ENCODE assay signal across 9 cellular contexts in genomic region chr7:97064972-97065587, GRCh38. TPM values are rescaled to one million over a fixed set of nuclear protein-coding genes. Genes with fewer than 3 reads are reported as not detected.
A peak's percentile ranks its signal among the peaks of the same experiment; 100 is the strongest.
DNase-seq lines count a peak whose midpoint lies in the region; ATAC-seq, FAIRE-seq and TF ChIP-seq lines count a peak whose summit lies in the region.
"Had no signal": no experiment of that assay in that cellular context is flagged by ENCODE, and none has a peak within 500 bp of the region (broad histone marks: within the 10 kb centered on the region; RNA-seq: fewer than 3 reads in every experiment).

No MANE protein-coding gene starts in this region.

- no peaks in the 10 kb centered on the region for H3K4me1 ChIP-seq in K562 (replicated peaks in 1 of 2; ENCODE audit: control insufficient read depth in 2 of 2, insufficient read depth in 2 of 2, low read length in 2 of 2)
- H3K4me1 ChIP-seq in iPS DF 6.9 (ENCODE audit: control insufficient read depth, insufficient read depth, low read length), result no peaks in the 10 kb centered on the region

- BruUV-seq in K562 (replicated peaks; lab: Mats Ljungman, UMichigan), result no TSS peak

- H3K27ac Mint-ChIP-seq in stimulated activated naive B cell treated with anti-CD40 and anti-IgM and Interleukin-4, amounts not matched to agents 10 μg/mL and 1 μg/mL and 100 μg/mL, for 72 hours, result no peak overlapping the region

- 0% methylated on average over 4 of the region's 5 CpGs for WGBS in K562 (ENCODE audit: insufficient coverage, low coverage, missing lambda C conversion rate)
- WGBS in iPS DF 6.9 (ENCODE audit: insufficient coverage, insufficient read length), result no CpG with 5 or more reads among the region's 5 CpGs

- no peaks in the 10 kb centered on the region for H3K9me3 ChIP-seq in K562 (replicated peaks; ENCODE audit: control insufficient read depth, insufficient read depth, low read depth, low read length)
- H3K9me3 ChIP-seq in iPS DF 6.9 (ENCODE audit: control insufficient read depth, insufficient read depth, low read length), result no peaks in the 10 kb centered on the region

- peak; percentile 31 to 57; a peak in 3 of 4 replicates for TF ChIP-seq RAD21 in K562 (CRISPR knock-in tag; conservative IDR thresholded peaks at IDR 0.05 in 1 of 2, IDR thresholded peaks at IDR 0.05 in 1 of 2)

- H3K36me3 ChIP-seq in K562 (ENCODE audit: control insufficient read depth, insufficient read depth, low read length), result no peaks in the 10 kb centered on the region
- no peaks in the 10 kb centered on the region for H3K36me3 ChIP-seq in iPS DF 6.9 (ENCODE audit: control insufficient read depth, insufficient read depth, low read length)

- peak; percentile 86 for FAIRE-seq in K562 (lab: Jason Lieb, UNC)

- DNase-seq in DMS 273 (lab: John Stamatoyannopoulos, UW; ENCODE audit: unreplicated experiment) (peak; percentile 89), GM19238 (ENCODE audit: insufficient read length, low spot score) (peak; percentile 22), NCI-H526 treated with DMSO at 0.1 percent for 48 hours (lab: John Stamatoyannopoulos, UW) (peak; percentile 42), K562 (ENCODE audit: extremely low read depth in 1 of 4, low spot score in 3 of 4) (peak; percentile 50 to 70 (median 58)), iPS DF 6.9 (ENCODE audit: low read depth, low spot score) (peak; percentile 60)
- DNase-seq in stimulated activated naive B cell treated with anti-CD40 and anti-IgM and Interleukin-4, amounts not matched to agents 10 μg/mL and 1 μg/mL and 100 μg/mL, for 72 hours, result no peak

- no peak for TF ChIP-seq POLR2A in K562 (conservative IDR thresholded peaks at IDR 0.05)

- POLR2A ChIA-PET in K562 (lab: Yijun Ruan, JAX), result interaction anchor here (0.6 kb wide), 1 partner anchor 63 kb away, joined by 3 read pairs; no protein-coding TSS in a partner anchor

- H3K27me3 ChIP-seq in K562 (ENCODE audit: control insufficient read depth in 2 of 2, insufficient read depth in 2 of 2, low read length in 2 of 2), result no peaks in the 10 kb centered on the region; a peak in 1 of 5 replicates
- H3K27me3 ChIP-seq in iPS DF 6.9 (ENCODE audit: control insufficient read depth, insufficient read depth, low read length), result no peaks in the 10 kb centered on the region

- H3K4me1 Mint-ChIP-seq in stimulated activated naive B cell treated with anti-CD40 and anti-IgM and Interleukin-4, amounts not matched to agents 10 μg/mL and 1 μg/mL and 100 μg/mL, for 72 hours, result peaks cover 0 to 2% of the 10 kb centered on the region in 2 donors

- CTCF ChIA-PET in K562 (lab: Yijun Ruan, JAX; ENCODE audit: low intra/inter-chr PET ratio), result interaction anchor here (1.1 kb wide), 1 partner anchor 1148 kb away, joined by 3 read pairs; no protein-coding TSS in a partner anchor

- no peak overlapping the region for H3K4me2 ChIP-seq in K562 (ENCODE audit: insufficient read depth, low read length)

- H3K4me3 Mint-ChIP-seq in stimulated activated naive B cell treated with anti-CD40 and anti-IgM and Interleukin-4, amounts not matched to agents 10 μg/mL and 1 μg/mL and 100 μg/mL, for 72 hours, result no peak overlapping the region

- H3K9me3 Mint-ChIP-seq in stimulated activated naive B cell treated with anti-CD40 and anti-IgM and Interleukin-4, amounts not matched to agents 10 μg/mL and 1 μg/mL and 100 μg/mL, for 72 hours, result peaks cover 0 to 2% of the 10 kb centered on the region in 2 donors

- TF ChIP-seq CTCF in K562 (IDR thresholded peaks at IDR 0.05 in 2 of 3, conservative IDR thresholded peaks at IDR 0.05 in 1 of 3; ENCODE audit: insufficient read depth in 2 of 3, low read depth in 1 of 3, low read length in 3 of 3), result peak; percentile 60 to 73 (median 71)

- H3K4me3 ChIP-seq in K562 (no peak overlapping the region), iPS DF 6.9 (ENCODE audit: low read length) (no peak overlapping the region)

- in situ Hi-C loops in K562 (cut with MboI), result no loop called here

- H3K27me3 Mint-ChIP-seq in stimulated activated naive B cell treated with anti-CD40 and anti-IgM and Interleukin-4, amounts not matched to agents 10 μg/mL and 1 μg/mL and 100 μg/mL, for 72 hours, result peaks cover 10 to 15% of the 10 kb centered on the region in 2 donors

- H3K27ac ChIP-seq in K562 (ENCODE audit: extremely low read depth, low read depth, low read length) (no peak overlapping the region), iPS DF 6.9 (ENCODE audit: low read length) (no peak overlapping the region)

- H3K9me1 ChIP-seq in K562 (ENCODE audit: control insufficient read depth, insufficient read depth, low read length), result no peaks in the 10 kb centered on the region

- no peak for TF ChIP-seq EP300 in K562 (IDR thresholded peaks at IDR 0.05; ENCODE audit: low read length)

- no peak overlapping the region for H3K9ac ChIP-seq in K562 (ENCODE audit: insufficient read depth in 1 of 2, low read depth in 2 of 2, low read length in 2 of 2)

- intact Hi-C loops in K562 (cut with micrococcal nuclease), result loop anchor here (2.0 kb wide), 1 partner anchor 1148 kb away; no protein-coding TSS in a partner anchor

- no peaks in the 10 kb centered on the region for H3K36me3 Mint-ChIP-seq in stimulated activated naive B cell treated with anti-CD40 and anti-IgM and Interleukin-4, amounts not matched to agents 10 μg/mL and 1 μg/mL and 100 μg/mL, for 72 hours

- ATAC-seq in HG03457 (IDR thresholded peaks at IDR 0.05; ENCODE audit: unreplicated experiment), result peak; percentile 69
- ATAC-seq in K562, result peak; percentile 99
- ATAC-seq in stimulated activated naive B cell treated with anti-CD40 and anti-IgM and Interleukin-4, amounts not matched to agents 10 μg/mL and 1 μg/mL and 100 μg/mL, for 72 hours (replicated peaks), result peak; percentile 89 to 94
- no peak for ATAC-seq in GM21515 (IDR thresholded peaks at IDR 0.05; ENCODE audit: unreplicated experiment)

- H2AFZ ChIP-seq in K562 (ENCODE audit: low read depth, low read length), result no peak overlapping the region

- H4K20me1 ChIP-seq in K562 (replicated peaks; ENCODE audit: control insufficient read depth, insufficient read depth, low read length), result no peaks in the 10 kb centered on the region

- H3K79me2 ChIP-seq in K562 (ENCODE audit: control insufficient read depth, insufficient read depth, low read length), result no peaks in the 10 kb centered on the region

TF ChIP-seq in K562, 482 proteins besides CTCF, POLR2A, EP300 and RAD21:
- TF ChIP-seq MIER1 (IDR thresholded peaks at IDR 0.05; ENCODE audit: low read depth) (no peak), SMC3 (conservative IDR thresholded peaks at IDR 0.05; ENCODE audit: insufficient read depth, low read depth, low read length) (peak; percentile 59; the same call in 1 of the 2 replicates)

RNA-seq across cellular contexts. Expression of gene DLX5, which starts 40.4 kb away (rescaled TPM):
- not detected in 2 replicates for total RNA-seq in K562 (2011; cell fraction: chromatin; rRNA removed; ENCODE audit: low replicate concordance)
- not detected in 2 replicates for total RNA-seq in K562 (2011; cell fraction: nucleolus; rRNA removed)
- not detected in 2 replicates for total RNA-seq in K562 (2011; cell fraction: nucleoplasm; rRNA removed)
- total RNA-seq in K562 (2014; rRNA removed), result not detected in 2 replicates
- total RNA-seq in K562 (2014; rRNA removed; fragmentation: Illumina TruSeq; extraction: Trizol), result not detected in 2 replicates
- not detected in 2 replicates for total RNA-seq in K562 (2015; rRNA removed; fragmentation: Illumina TruSeq; extraction: Trizol)
- not detected in 2 replicates for total RNA-seq in K562 (2021)
- polyA plus RNA-seq in K562 (2011; rRNA removed), result not detected in 2 replicates
- not detected in 2 replicates for polyA plus RNA-seq in K562 (2011; cell fraction: cytosol; rRNA removed)
- polyA plus RNA-seq in K562 (2011; cell fraction: nucleus; rRNA removed), result not detected in 2 replicates
- not detected in 2 replicates for polyA plus RNA-seq in K562 (2012)
- not detected in 2 replicates for polyA plus RNA-seq in K562 (2014; fragmentation: Illumina TruSeq; extraction: Trizol)
- polyA plus RNA-seq in K562 (2014; fragmentation: Nextera tagmentation; extraction: Ambion mirVana), result not detected
- not detected in 2 replicates for polyA plus RNA-seq in K562 (2014; rRNA removed)
- polyA minus RNA-seq in K562 (2011; rRNA and poly(A)+ RNA removed), result not detected in 2 replicates
- polyA minus RNA-seq in K562 (2011; cell fraction: cytosol; rRNA and poly(A)+ RNA removed), result not detected in 2 replicates
- not detected in 2 replicates for polyA minus RNA-seq in K562 (2011; cell fraction: nucleus; rRNA and poly(A)+ RNA removed)
- total RNA-seq: activated CD8-positive, alpha-beta memory T cell treated with anti-CD3 and anti-CD28 coated beads for 36 hours had no signal

RNA-seq across cellular contexts. Expression of gene SDHAF3, which starts 52.4 kb away (rescaled TPM):
- total RNA-seq in K562 (2011; cell fraction: chromatin; rRNA removed; ENCODE audit: low replicate concordance), result 7.7 and 30.7 TPM in 2 replicates
- 15.3 and 16.8 TPM in 2 replicates for total RNA-seq in K562 (2011; cell fraction: nucleolus; rRNA removed)
- total RNA-seq in K562 (2011; cell fraction: nucleoplasm; rRNA removed), result 17.1 and 30.9 TPM in 2 replicates
- total RNA-seq in K562 (2014; rRNA removed), result 51.5 and 73.8 TPM in 2 replicates
- 170 and 174 TPM in 2 replicates for total RNA-seq in K562 (2014; rRNA removed; fragmentation: Illumina TruSeq; extraction: Trizol)
- total RNA-seq in K562 (2015; rRNA removed; fragmentation: Illumina TruSeq; extraction: Trizol), result 188 and 230 TPM in 2 replicates
- total RNA-seq in K562 (2021), result 103 and 115 TPM in 2 replicates
- 63.4 and 134 TPM in 2 replicates for polyA plus RNA-seq in K562 (2011; rRNA removed)
- 16.4 and 17.9 TPM in 2 replicates for polyA plus RNA-seq in K562 (2011; cell fraction: cytosol; rRNA removed)
- 16.4 and 16.8 TPM in 2 replicates for polyA plus RNA-seq in K562 (2011; cell fraction: nucleus; rRNA removed)
- 70.7 and 116 TPM in 2 replicates for polyA plus RNA-seq in K562 (2012)
- polyA plus RNA-seq in K562 (2014; fragmentation: Illumina TruSeq; extraction: Trizol), result 103 and 145 TPM in 2 replicates
- 100 to 1,000 TPM; 336 to 403 TPM for polyA plus RNA-seq in K562 (2014; fragmentation: Nextera tagmentation; extraction: Ambion mirVana)
- polyA plus RNA-seq in K562 (2014; rRNA removed), result 94.7 and 108 TPM in 2 replicates
- polyA minus RNA-seq in K562 (2011; rRNA and poly(A)+ RNA removed), result 24.3 and 44.0 TPM in 2 replicates
- polyA minus RNA-seq in K562 (2011; cell fraction: cytosol; rRNA and poly(A)+ RNA removed), result 57.7 and 63.1 TPM in 2 replicates
- polyA minus RNA-seq in K562 (2011; cell fraction: nucleus; rRNA and poly(A)+ RNA removed), result 16.7 and 22.7 TPM in 2 replicates

RNA-seq across cellular contexts. Expression of gene DLX6, which starts 59.7 kb away (rescaled TPM):
- total RNA-seq in K562 (2011; cell fraction: chromatin; rRNA removed; ENCODE audit: low replicate concordance), result not detected in 2 replicates
- total RNA-seq in K562 (2011; cell fraction: nucleolus; rRNA removed), result not detected in 2 replicates
- not detected in 2 replicates for total RNA-seq in K562 (2011; cell fraction: nucleoplasm; rRNA removed)
- total RNA-seq in K562 (2014; rRNA removed) (not detected in 2 replicates), K562 (2014; rRNA removed; fragmentation: Illumina TruSeq; extraction: Trizol) (not detected in 2 replicates), K562 (2015; rRNA removed; fragmentation: Illumina TruSeq; extraction: Trizol) (not detected in 2 replicates), K562 (2021) (not detected in 2 replicates)
- polyA plus RNA-seq in K562 (2011; rRNA removed) (not detected in 2 replicates), K562 (2014; fragmentation: Illumina TruSeq; extraction: Trizol) (not detected in 2 replicates), K562 (2014; fragmentation: Nextera tagmentation; extraction: Ambion mirVana) (not detected), K562 (2014; rRNA removed) (not detected in 2 replicates)
- not detected in 2 replicates for polyA plus RNA-seq in K562 (2011; cell fraction: cytosol; rRNA removed)
- not detected in 2 replicates for polyA plus RNA-seq in K562 (2011; cell fraction: nucleus; rRNA removed)
- polyA plus RNA-seq in K562 (2012), result not detected in 2 replicates
- polyA minus RNA-seq in K562 (2011; rRNA and poly(A)+ RNA removed), result not detected in 2 replicates
- polyA minus RNA-seq in K562 (2011; cell fraction: cytosol; rRNA and poly(A)+ RNA removed), result not detected in 2 replicates
- polyA minus RNA-seq in K562 (2011; cell fraction: nucleus; rRNA and poly(A)+ RNA removed), result not detected in 2 replicates
- total RNA-seq: activated CD8-positive, alpha-beta memory T cell treated with anti-CD3 and anti-CD28 coated beads for 36 hours had no signal
